Comparison of ENCODE assay signal across 23 cellular contexts in the genomic region with DNA sequence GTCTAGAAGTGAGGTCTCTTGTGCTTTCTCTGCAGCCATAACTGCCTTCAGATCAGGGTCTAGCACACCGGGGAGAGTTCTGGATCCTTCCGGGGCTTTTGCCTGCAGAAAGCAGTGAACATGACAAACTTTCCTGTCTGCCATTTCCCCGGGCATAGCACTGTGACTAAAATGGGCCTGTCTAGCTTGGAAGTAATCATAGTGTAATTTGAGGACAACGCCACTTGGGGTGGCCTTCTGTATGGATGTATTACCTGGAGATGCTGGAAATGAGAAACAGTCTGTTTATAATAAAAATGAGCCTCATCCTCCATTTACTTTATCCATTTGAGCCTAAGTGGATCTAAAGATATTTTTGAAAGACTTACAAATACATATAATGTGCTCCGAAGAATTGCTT.
"Had no signal": no experiment of that assay in that cellular context is flagged by ENCODE, and none has a peak within 500 bp of the region (broad histone marks: within the 10 kb centered on the region; RNA-seq: fewer than 3 reads in every experiment).

No MANE protein-coding gene starts in this region.

- H3K9me3 Mint-ChIP-seq: endodermal cell; nephron; stimulated activated effector memory CD8-positive, alpha-beta T cell treated with anti-CD3 and anti-CD28 coated beads, Interleukin-12 subunit alpha, Interleukin-12 subunit beta, amount 100 ng/mL, for 72 hours; type B pancreatic cell had no signal

- ATAC-seq: left colon; left ventricle myocardium superior; psoas muscle; right lobe of liver; stimulated activated effector memory CD8-positive, alpha-beta T cell treated with anti-CD3 and anti-CD28 coated beads, Interleukin-12 subunit alpha, Interleukin-12 subunit beta, amount 100 ng/mL, for 72 hours; stimulated activated naive CD8-positive, alpha-beta T cell treated with anti-CD3 and anti-CD28 coated beads, Interleukin-15, Interleukin-2, amounts not matched to agents 100 U/mL and 50 U/mL, for 24 hours had no signal

- H3K4me3 Mint-ChIP-seq: endodermal cell; nephron; stimulated activated effector memory CD8-positive, alpha-beta T cell treated with anti-CD3 and anti-CD28 coated beads, Interleukin-12 subunit alpha, Interleukin-12 subunit beta, amount 100 ng/mL, for 72 hours; type B pancreatic cell had no signal

- H3K4me1 ChIP-seq: parathyroid adenoma, psoas muscle, right lobe of liver, suprapubic skin, thyroid gland had no signal

- H3K27me3 ChIP-seq: right lobe of liver, thyroid gland had no signal

- H3K36me3 ChIP-seq: right lobe of liver, suprapubic skin, thyroid gland had no signal

- H3K4me1 Mint-ChIP-seq: endodermal cell, nephron had no signal

- H3K27ac ChIP-seq: parathyroid adenoma, psoas muscle, right lobe of liver, suprapubic skin, thyroid gland had no signal

- DNase-seq: effector CD4-positive, alpha-beta T cell; endodermal cell; erythroblast; foreskin melanocyte; head of caudate nucleus; hippocampal formation; left colon; left ventricle myocardium superior; mesenchymal stem cell; naive B cell; psoas muscle; retina; right lobe of liver; stimulated activated CD4-positive, alpha-beta T cell treated with anti-CD3 and anti-CD28 coated beads, Interleukin-4, amount 100 ng/mL, for 1 hour; stimulated activated CD8-positive, alpha-beta memory T cell treated with anti-CD3 and anti-CD28 coated beads, Interleukin-4, amount 100 ng/mL, for 48 hours; stimulated activated naive CD8-positive, alpha-beta T cell treated with anti-CD3 and anti-CD28 coated beads, Interleukin-15, Interleukin-2, amounts not matched to agents 100 U/mL and 50 U/mL, for 24 hours; thyroid gland had no signal

- H3K9me3 ChIP-seq: psoas muscle, right lobe of liver, suprapubic skin, thyroid gland had no signal

- H3K4me3 ChIP-seq: lung, psoas muscle, right lobe of liver, suprapubic skin, thyroid gland had no signal

- H3K27ac Mint-ChIP-seq: endodermal cell; naive B cell; nephron; stimulated activated effector memory CD8-positive, alpha-beta T cell treated with anti-CD3 and anti-CD28 coated beads, Interleukin-12 subunit alpha, Interleukin-12 subunit beta, amount 100 ng/mL, for 72 hours; type B pancreatic cell had no signal

- H3K9ac ChIP-seq: parathyroid adenoma had no signal

- H3K36me3 Mint-ChIP-seq: stimulated activated effector memory CD8-positive, alpha-beta T cell treated with anti-CD3 and anti-CD28 coated beads, Interleukin-12 subunit alpha, Interleukin-12 subunit beta, amount 100 ng/mL, for 72 hours; type B pancreatic cell had no signal
